24 cellular contexts compared by ENCODE assay signal in genomic region chr19:51196181-51196580, GRCh38. TPM values are rescaled to one million over a fixed set of nuclear protein-coding genes. Genes with fewer than 3 reads are reported as not detected.
"Had no signal": no experiment of that assay in that cellular context is flagged by ENCODE, and none has a peak within 500 bp of the region (broad histone marks: within the 10 kb centered on the region; RNA-seq: fewer than 3 reads in every experiment).

No MANE protein-coding gene starts in this region.

- H3K4me3 ChIP-seq: adrenal gland, breast epithelium, colonic mucosa, Peyer's patch had no signal

- ATAC-seq: activated T-cell treated with anti-CD3 and anti-CD28 coated beads, Interleukin-2, amount 50 U/mL, for 72 hours; T-cell had no signal

- H3K4me3 Mint-ChIP-seq: activated CD4-positive, alpha-beta memory T cell treated with anti-CD3 and anti-CD28 coated beads for 36 hours; activated CD4-positive, alpha-beta T cell treated with anti-CD3 and anti-CD28 coated beads, Interleukin-2, amount 10 ng/mL, durations not matched to agents 7 days and 5 days; activated naive CD8-positive, alpha-beta T cell treated with anti-CD3 and anti-CD28 coated beads, Interleukin-2, amount 10 ng/mL, durations not matched to agents 7 days and 5 days; activated T-cell treated with anti-CD3 and anti-CD28 coated beads, Interleukin-2, amount 50 U/mL, for 72 hours; T-cell had no signal

- H3K36me3 Mint-ChIP-seq: activated CD4-positive, alpha-beta memory T cell treated with anti-CD3 and anti-CD28 coated beads for 36 hours; activated naive CD8-positive, alpha-beta T cell treated with anti-CD3 and anti-CD28 coated beads, Interleukin-2, amount 10 ng/mL, durations not matched to agents 7 days and 5 days; T-cell had no signal

- DNase-seq: activated CD4-positive, alpha-beta memory T cell treated with anti-CD3 and anti-CD28 coated beads for 36 hours; activated CD4-positive, alpha-beta T cell treated with anti-CD3 and anti-CD28 coated beads, Interleukin-2, amount 10 ng/mL, durations not matched to agents 7 days and 5 days; activated CD4-positive, CD25-positive, alpha-beta regulatory T cell; activated naive CD4-positive, alpha-beta T cell treated with anti-CD3 and anti-CD28 coated beads, Interleukin-2, amount 50 U/mL, for 16 hours; activated naive CD8-positive, alpha-beta T cell treated with anti-CD3 and anti-CD28 coated beads, Interleukin-2, amount 10 ng/mL, durations not matched to agents 7 days and 5 days; activated T-cell treated with anti-CD3 and anti-CD28 coated beads, Interleukin-2, amount 50 U/mL, for 72 hours; adrenal gland; aorta; caudate nucleus; colonic mucosa; MM.1S; NCI-H1105; NCI-H1436; NCI-H1694 treated with DMSO at 0.1 percent for 48 hours; NCI-H2029 treated with DMSO at 0.1 percent for 48 hours; NCI-H345; NCI-H510A; Peyer's patch; SIG-M5; T-cell; T1000 had no signal

- H3K27me3 ChIP-seq: colonic mucosa, Peyer's patch had no signal

- H3K36me3 ChIP-seq: adrenal gland, breast epithelium, colonic mucosa, Peyer's patch had no signal

- H3K27ac Mint-ChIP-seq: activated CD4-positive, alpha-beta memory T cell treated with anti-CD3 and anti-CD28 coated beads for 36 hours; activated CD4-positive, alpha-beta T cell treated with anti-CD3 and anti-CD28 coated beads, Interleukin-2, amount 10 ng/mL, durations not matched to agents 7 days and 5 days; activated naive CD8-positive, alpha-beta T cell treated with anti-CD3 and anti-CD28 coated beads, Interleukin-2, amount 10 ng/mL, durations not matched to agents 7 days and 5 days; activated T-cell treated with anti-CD3 and anti-CD28 coated beads, Interleukin-2, amount 50 U/mL, for 72 hours; T-cell had no signal

- H3K9me3 Mint-ChIP-seq: activated CD4-positive, alpha-beta memory T cell treated with anti-CD3 and anti-CD28 coated beads for 36 hours; activated CD4-positive, alpha-beta T cell treated with anti-CD3 and anti-CD28 coated beads, Interleukin-2, amount 10 ng/mL, durations not matched to agents 7 days and 5 days; activated naive CD8-positive, alpha-beta T cell treated with anti-CD3 and anti-CD28 coated beads, Interleukin-2, amount 10 ng/mL, durations not matched to agents 7 days and 5 days; activated T-cell treated with anti-CD3 and anti-CD28 coated beads, Interleukin-2, amount 50 U/mL, for 72 hours; T-cell had no signal

- H3K27ac ChIP-seq: adrenal gland, breast epithelium, colonic mucosa, Peyer's patch, VCaP had no signal

- H3K9me3 ChIP-seq: adrenal gland, breast epithelium, colonic mucosa, Peyer's patch had no signal

- H3K4me1 ChIP-seq: adrenal gland, breast epithelium, colonic mucosa, Peyer's patch had no signal

RNA-seq across cellular contexts. Expression of gene SIGLEC7, which starts 54.1 kb away (rescaled TPM):
- total RNA-seq: activated CD4-positive, alpha-beta memory T cell treated with anti-CD3 and anti-CD28 coated beads for 36 hours; activated CD4-positive, alpha-beta T cell treated with anti-CD3 and anti-CD28 coated beads, Interleukin-2, amount 10 ng/mL, durations not matched to agents 7 days and 5 days; activated T-cell treated with anti-CD3 and anti-CD28 coated beads, Interleukin-2, amount 50 U/mL, for 72 hours; Peyer's patch had no signal

RNA-seq across cellular contexts. Expression of gene SIGLECL1, which starts 54.7 kb away (rescaled TPM):
- total RNA-seq: activated CD4-positive, alpha-beta memory T cell treated with anti-CD3 and anti-CD28 coated beads for 36 hours; activated CD4-positive, alpha-beta T cell treated with anti-CD3 and anti-CD28 coated beads, Interleukin-2, amount 10 ng/mL, durations not matched to agents 7 days and 5 days; activated naive CD8-positive, alpha-beta T cell treated with anti-CD3 and anti-CD28 coated beads, Interleukin-2, amount 10 ng/mL, durations not matched to agents 7 days and 5 days; activated T-cell treated with anti-CD3 and anti-CD28 coated beads, Interleukin-2, amount 50 U/mL, for 72 hours; aorta; breast epithelium; cerebellum; colonic mucosa; Peyer's patch; T-cell had no signal
